In genomic region chr9:127812009-127812408, GRCh38 we compare ENCODE assay signal across 23 cellular contexts. TPM values are rescaled to one million over a fixed set of nuclear protein-coding genes. Genes with fewer than 3 reads are reported as not detected.
"Had no signal": no experiment of that assay in that cellular context is flagged by ENCODE, and none has a peak within 500 bp of the region (broad histone marks: within the 10 kb centered on the region; RNA-seq: fewer than 3 reads in every experiment).

No MANE protein-coding gene starts in this region.

- H3K27me3 ChIP-seq: brain microvascular endothelial cell, cardiac muscle cell had no signal

- H3K4me3 ChIP-seq: cardiac muscle cell had no signal

- H3K27ac Mint-ChIP-seq: activated naive CD8-positive, alpha-beta T cell had no signal

- H3K27me3 Mint-ChIP-seq: activated naive CD8-positive, alpha-beta T cell had no signal

- ATAC-seq: activated CD4-positive, CD25-positive, alpha-beta regulatory T cell treated with anti-CD3 and anti-CD28 coated beads, Interleukin-2, amount 50 U/mL, for 24 hours; PC-3 had no signal

- H3K4me2 ChIP-seq: SK-N-SH had no signal

- H3K4me3 Mint-ChIP-seq: activated naive CD8-positive, alpha-beta T cell had no signal

- H3K36me3 Mint-ChIP-seq: activated naive CD8-positive, alpha-beta T cell had no signal

- H3K9ac ChIP-seq: SK-N-SH had no signal

- DNase-seq: activated CD4-positive, alpha-beta T cell treated with anti-CD3 and anti-CD28 coated beads for 4 hours; activated CD4-positive, alpha-beta T cell treated with anti-CD3 and anti-CD28 coated beads, Interleukin-2, amount 50 U/mL, for 48 hours; activated effector memory CD4-positive, alpha-beta T cell treated with Interleukin-2 at 50 U/mL for 16 hours; activated naive CD4-positive, alpha-beta T cell; activated T-cell treated with anti-CD3 and anti-CD28 coated beads for 4 hours; amygdala; brain microvascular endothelial cell; cerebellar nuclear complex; KG1; NCI-H1048; NCI-H146; NCI-H187 treated with DMSO at 0.1 percent for 48 hours; NCI-H2081 treated with DMSO at 0.1 percent for 48 hours; NCI-H446; NCI-H524; PC-3; SK-N-SH; T-helper 1 cell had no signal

- H3K27ac ChIP-seq: brain microvascular endothelial cell, cardiac muscle cell had no signal

- H3K9me3 ChIP-seq: SK-N-SH had no signal

RNA-seq across cellular contexts. Expression of gene SH2D3C, which starts 33.5 kb away (rescaled TPM):
- total RNA-seq: LHCN-M2, M059J had no signal
